In the genomic region with DNA sequence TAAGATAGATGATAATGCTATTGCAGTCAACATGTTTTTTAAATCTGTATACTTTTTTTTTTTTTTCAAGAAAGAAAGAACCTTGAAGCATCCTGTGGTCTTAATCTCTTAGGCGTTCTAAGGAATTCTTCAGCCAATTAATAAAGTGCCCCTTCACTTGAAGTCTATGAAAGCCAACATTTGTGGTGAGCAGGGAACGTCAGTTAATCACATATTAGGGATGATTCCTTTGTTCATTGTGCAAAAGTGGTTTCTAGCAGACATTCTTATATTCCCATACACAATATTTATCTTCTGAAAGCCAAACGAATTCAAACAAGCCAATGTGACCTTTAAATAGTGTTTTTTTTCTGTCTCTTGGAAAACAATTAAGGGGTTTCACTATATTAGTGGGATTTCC, we compare ENCODE assay signal across 16 cellular contexts. TPM values are rescaled to one million over a fixed set of nuclear protein-coding genes. Genes with fewer than 3 reads are reported as not detected.
DNase-seq lines count a peak whose midpoint lies in the region; ATAC-seq, FAIRE-seq and TF ChIP-seq lines count a peak whose summit lies in the region.
"Had no signal": no experiment of that assay in that cellular context is flagged by ENCODE, and none has a peak within 500 bp of the region (broad histone marks: within the 10 kb centered on the region; RNA-seq: fewer than 3 reads in every experiment).

No MANE protein-coding gene starts in this region.

- H4K20me1 ChIP-seq in GM12878 (ENCODE audit: control insufficient read depth, insufficient read depth) (no peaks in the 10 kb centered on the region), H9 (ENCODE audit: control insufficient read depth, insufficient read depth, insufficient read length) (no peaks in the 10 kb centered on the region)

- H3K79me2 ChIP-seq in GM12878 (ENCODE audit: control insufficient read depth, insufficient read depth, low read length), result no peaks in the 10 kb centered on the region
- H3K79me2 ChIP-seq in H9 (ENCODE audit: insufficient read depth, low read length), result no peaks in the 10 kb centered on the region

- no peak for TF ChIP-seq RAD21 in GM12878 (IDR thresholded peaks at IDR 0.05; ENCODE audit: insufficient read depth, low read depth, low read length)

- DNase-seq in NCI-H2227 treated with DMSO at 0.1 percent for 48 hours (lab: John Stamatoyannopoulos, UW), result peak; percentile 18
- no peak for DNase-seq in GM12878 (ENCODE audit: low read depth, low spot score)
- no peak for DNase-seq in substantia nigra (lab: John Stamatoyannopoulos, UW)
- no peak for DNase-seq in heart right ventricle
- no peak for DNase-seq in osteocyte (ENCODE audit: extremely low spot score, unreplicated experiment)
- DNase-seq in H9, result no peak
- DNase-seq: AML-193, GOT3, HFFc6, KG1, NCI-H1092, NCI-H2107, NCI-H69 had no signal

- no peak overlapping the region for H2BK120ac ChIP-seq in H9 (ENCODE audit: low read depth, low read length, poor library complexity, severe bottlenecking)

- RAD21 ChIA-PET in GM12878 (lab: Charles Lee; ENCODE audit: unreplicated experiment), result interaction anchor here (0.7 kb wide), 1 partner anchor 82 kb away, joined by 3 read pairs; no protein-coding TSS in a partner anchor

- H3K27ac ChIP-seq in GM12878 (ENCODE audit: control insufficient read depth, insufficient read depth), result no peak overlapping the region
- H3K27ac ChIP-seq in substantia nigra (ENCODE audit: low read depth, low read length, poor library complexity, severe bottlenecking), result peak overlapping the region; percentile 99
- no peak overlapping the region for H3K27ac ChIP-seq in heart right ventricle
- H3K27ac ChIP-seq in H9 (ENCODE audit: insufficient read length, low read depth, low read length), result no peak overlapping the region

- H3K9me3 Mint-ChIP-seq in nephron (no peaks in the 10 kb centered on the region), osteocyte (ENCODE audit: unreplicated experiment) (no peaks in the 10 kb centered on the region), H9 (no peaks in the 10 kb centered on the region)
- H3K9me3 Mint-ChIP-seq: HFFc6 had no signal

- no peak for TF ChIP-seq EP300 in GM12878 (IDR thresholded peaks at IDR 0.05; ENCODE audit: borderline replicate concordance in 1 of 2, control insufficient read depth in 1 of 2, low read depth in 2 of 2, low read length in 2 of 2)

- no peak overlapping the region for H3K14ac ChIP-seq in H9 (ENCODE audit: insufficient read depth, low read length)

- H4K91ac ChIP-seq in H9 (ENCODE audit: insufficient read length, low read depth, low read length), result no peak overlapping the region

- FAIRE-seq in GM12878 (lab: Jason Lieb, UNC), result no peak
- FAIRE-seq: GM12892 had no signal

- H3K4me3 ChIP-seq in GM12878, result no peak overlapping the region
- no peak overlapping the region for H3K4me3 ChIP-seq in heart right ventricle

- intact Hi-C loops in GM12878 (cut with micrococcal nuclease; ENCODE audit: unreplicated experiment) (no loop called here), heart right ventricle (cut with DNase I) (no loop called here)

- SMC1A ChIA-PET in GM12878 (lab: Charles Lee; ENCODE audit: uncharacterized antibody, unreplicated experiment), result interaction anchor here (0.8 to 2.1 kb wide), 3 partner anchors 10 to 16 kb away, joined by 3 to 4 read pairs (median 4); no protein-coding TSS in a partner anchor

- ATAC-seq in GM12878 (no peak), heart right ventricle (no peak)
- ATAC-seq: Right ventricle myocardium inferior had no signal

- no peaks in the 10 kb centered on the region for H3K27me3 Mint-ChIP-seq in nephron (ENCODE audit: low read depth)
- H3K27me3 Mint-ChIP-seq in osteocyte (ENCODE audit: unreplicated experiment), result no peaks in the 10 kb centered on the region
- H3K27me3 Mint-ChIP-seq in H9 (ENCODE audit: low read depth), result no peaks in the 10 kb centered on the region

- H3K27ac Mint-ChIP-seq in nephron, result peak overlapping the region in 2 of 3 experiments; percentile 62 to 86
- H3K27ac Mint-ChIP-seq in osteocyte (ENCODE audit: unreplicated experiment), result no peak overlapping the region
- H3K27ac Mint-ChIP-seq in H9, result no peak overlapping the region
- H3K27ac Mint-ChIP-seq: HFFc6 had no signal

- POLR2A ChIA-PET in GM12878 (lab: Charles Lee), result interaction anchor here (0.7 kb wide), 1 partner anchor 142 kb away, joined by 4 read pairs; no protein-coding TSS in a partner anchor

- H3K4me1 Mint-ChIP-seq in nephron, result peaks cover 32% of the 10 kb centered on the region
- no peaks in the 10 kb centered on the region for H3K4me1 Mint-ChIP-seq in osteocyte (ENCODE audit: unreplicated experiment)
- H3K4me1 Mint-ChIP-seq in H9, result peaks cover 20 to 27% of the 10 kb centered on the region in 2 experiments

- H3K4me3 Mint-ChIP-seq in nephron (no peak overlapping the region), osteocyte (ENCODE audit: unreplicated experiment) (no peak overlapping the region), H9 (no peak overlapping the region)
- H3K4me3 Mint-ChIP-seq: HFFc6 had no signal

- no peak overlapping the region for H3K18ac ChIP-seq in H9 (ENCODE audit: insufficient read length, low read depth, low read length)

- BruUV-seq in GM12878 (replicated peaks; lab: Mats Ljungman, UMichigan), result no TSS peak

- no peak overlapping the region for H2BK5ac ChIP-seq in H9 (ENCODE audit: insufficient read length, low read length)

- H3K4ac ChIP-seq in H9 (ENCODE audit: low read depth, low read length), result no peak overlapping the region

- H4K8ac ChIP-seq in H9 (replicated peaks; ENCODE audit: insufficient read length, low read depth, low read length), result no peak overlapping the region

- in situ Hi-C loops in GM12878 (cut with MboI), result no loop called here

- H3K36me3 Mint-ChIP-seq in nephron (ENCODE audit: low read depth) (no peaks in the 10 kb centered on the region), osteocyte (ENCODE audit: unreplicated experiment) (no peaks in the 10 kb centered on the region), H9 (ENCODE audit: insufficient read depth in 1 of 3, low read depth in 3 of 3) (no peaks in the 10 kb centered on the region)

- H3K9ac ChIP-seq in GM12878 (ENCODE audit: control insufficient read depth, insufficient read depth, low read length) (no peak overlapping the region), H9 (ENCODE audit: extremely low read depth, insufficient read length, low read length) (no peak overlapping the region)

- no peaks in the 10 kb centered on the region for H3K23me2 ChIP-seq in H9 (ENCODE audit: insufficient read length, low read depth, low read length, poor library complexity, severe bottlenecking)

- no peak overlapping the region for H2BK15ac ChIP-seq in H9 (ENCODE audit: low read depth, low read length)

- WGBS in GM12878 (ENCODE audit: insufficient coverage, insufficient replicate concordance, low lambda C conversion rate, missing lambda C conversion rate), result 86% methylated on average over 3 of the region's 3 CpGs
- 63 to 64% methylated on average over 3 of the region's 3 CpGs for WGBS in heart right ventricle, 2 donors
- WGBS in H9 (ENCODE audit: extremely low coverage, insufficient read length, low lambda C conversion rate), result no CpG with 5 or more reads among the region's 3 CpGs

- no peak overlapping the region for H3K56ac ChIP-seq in H9 (ENCODE audit: insufficient read length, low read depth, low read length)

- CTCF ChIA-PET in GM12878 (lab: Yijun Ruan, JAX), result interaction anchor here (0.6 to 1.1 kb wide), 2 partner anchors 114 to 393 kb away, joined by 4 to 5 read pairs; no protein-coding TSS in a partner anchor

- H3K27me3 ChIP-seq in GM12878 (replicated peaks in 1 of 2; ENCODE audit: control insufficient read depth in 2 of 2, insufficient read depth in 2 of 2, low read length in 1 of 2), result no peaks in the 10 kb centered on the region
- H3K27me3 ChIP-seq in heart right ventricle, result no peaks in the 10 kb centered on the region
- no peaks in the 10 kb centered on the region for H3K27me3 ChIP-seq in H9 (ENCODE audit: insufficient read depth, low read length)

- H2AFZ ChIP-seq in GM12878 (ENCODE audit: control insufficient read depth, low read depth, low read length) (no peak overlapping the region), H9 (ENCODE audit: low read length) (no peak overlapping the region)

- TF ChIP-seq CTCF in GM12878 (IDR thresholded peaks at IDR 0.05 in 2 of 3, conservative IDR thresholded peaks at IDR 0.05 in 1 of 3; ENCODE audit: control insufficient read depth in 2 of 3, extremely low read depth in 1 of 3, insufficient read depth in 1 of 3, low read depth in 3 of 3, low read length in 3 of 3) (no peak), nephron (IDR thresholded peaks at IDR 0.05; ENCODE audit: unreplicated experiment in 3 of 3) (no peak), heart right ventricle (IDR thresholded peaks at IDR 0.05) (no peak), osteocyte (IDR thresholded peaks at IDR 0.05) (no peak), H9 (conservative IDR thresholded peaks at IDR 0.05) (no peak)

- no peak overlapping the region for H2AK5ac ChIP-seq in H9 (ENCODE audit: insufficient read length, low read length)

- no peak overlapping the region for H3K4me2 ChIP-seq in GM12878 (ENCODE audit: control insufficient read depth, insufficient read depth)
- H3K4me2 ChIP-seq in H9 (ENCODE audit: insufficient read depth, insufficient read length, low read length), result no peak overlapping the region

- no peaks in the 10 kb centered on the region for H3K4me1 ChIP-seq in GM12878 (ENCODE audit: control insufficient read depth, insufficient read depth, low read length)
- peaks cover 0 to 35% (median 5%) of the 10 kb centered on the region in 9 donors for H3K4me1 ChIP-seq in heart right ventricle
- peaks cover 4% of the 10 kb centered on the region; the same call in 1 of the 2 replicates for H3K4me1 ChIP-seq in H9 (ENCODE audit: insufficient read depth, low read length)

- TF ChIP-seq POLR2A in GM12878 (IDR thresholded peaks at IDR 0.05; ENCODE audit: low read depth, low read length), result no peak

- no peaks in the 10 kb centered on the region for H3K36me3 ChIP-seq in GM12878 (ENCODE audit: control insufficient read depth in 2 of 2, insufficient read depth in 2 of 2, low read length in 1 of 2)
- H3K36me3 ChIP-seq in heart right ventricle, result no peaks in the 10 kb centered on the region

- H3K79me1 ChIP-seq in H9 (ENCODE audit: insufficient read depth, low read depth, low read length, poor library complexity, severe bottlenecking), result no peaks in the 10 kb centered on the region

- H3K23ac ChIP-seq in H9 (ENCODE audit: insufficient read length, low read depth, low read length), result no peak overlapping the region

- H2BK20ac ChIP-seq in H9 (ENCODE audit: low read depth, low read length, poor library complexity, severe bottlenecking), result no peak overlapping the region

- no peak overlapping the region for H3T11ph ChIP-seq in H9 (ENCODE audit: low read length)

- no peak overlapping the region for H4K5ac ChIP-seq in H9 (ENCODE audit: insufficient read length, low read depth, low read length)

- H3K9me3 ChIP-seq in GM12878 (replicated peaks; ENCODE audit: control insufficient read depth, insufficient read depth, low read length) (no peaks in the 10 kb centered on the region), heart right ventricle (no peaks in the 10 kb centered on the region), H9 (ENCODE audit: control insufficient read depth, low read depth, low read length) (no peaks in the 10 kb centered on the region)

- no peak overlapping the region for H2BK12ac ChIP-seq in H9 (ENCODE audit: insufficient read length, low read depth, low read length)

RNA-seq across cellular contexts. Expression of a gene that starts 40.2 kb away (rescaled TPM):
- 44.0 and 45.8 TPM in 2 replicates for total RNA-seq in GM12878 (2013; cell fraction: nucleolus; rRNA removed)
- 31.0 and 33.8 TPM in 2 replicates for total RNA-seq in GM12878 (2014; rRNA removed)
- 36.9 and 40.0 TPM in 2 replicates for total RNA-seq in GM12878 (2014; rRNA removed; fragmentation: Illumina TruSeq; extraction: Trizol)
- 64.9 and 69.7 TPM in 2 replicates for total RNA-seq in GM12878 (2021)
- polyA plus RNA-seq in GM12878 (2011; ENCODE audit: low read depth), result 18.7 TPM
- 106 and 171 TPM in 2 replicates for polyA plus RNA-seq in GM12878 (2011; rRNA removed)
- polyA plus RNA-seq in GM12878 (2011; cell fraction: cytosol; rRNA removed), result 15.7 and 21.1 TPM in 2 replicates
- 20.3 and 21.7 TPM in 2 replicates for polyA plus RNA-seq in GM12878 (2011; cell fraction: nucleus; rRNA removed)
- 48.7 and 57.1 TPM in 2 replicates for polyA plus RNA-seq in GM12878 (2012)
- polyA plus RNA-seq in GM12878 (2014; fragmentation: Illumina TruSeq; extraction: Trizol), result 53.2 and 65.7 TPM in 2 replicates
- 100 to 1,000 TPM; 314 to 363 TPM for polyA plus RNA-seq in GM12878 (2014; fragmentation: Nextera tagmentation; extraction: Ambion mirVana)
- 28.5 and 29.5 TPM in 2 replicates for polyA plus RNA-seq in GM12878 (2014; rRNA removed)
- polyA plus RNA-seq in GM12878 (2016; fragmentation: Nextera tagmentation; extraction: Ambion mirVana), result 100 to 1,000 TPM; 180 to 190 TPM
- polyA minus RNA-seq in GM12878 (2011; rRNA and poly(A)+ RNA removed), result 11.8 and 16.7 TPM in 2 replicates
- polyA minus RNA-seq in GM12878 (2011; cell fraction: cytosol; rRNA and poly(A)+ RNA removed), result 4.0 and 7.4 TPM in 2 replicates
- polyA minus RNA-seq in GM12878 (2011; cell fraction: nucleus; rRNA and poly(A)+ RNA removed), result 15.8 and 21.0 TPM in 2 replicates
- 10 to 100 TPM; 35.5 to 53.5 (median 44.5) TPM for total RNA-seq in heart right ventricle
- polyA plus RNA-seq in heart right ventricle, result 10 to 100 TPM; 17.6 to 34.5 TPM
- 70.9 and 72.1 TPM in 2 replicates for total RNA-seq in osteocyte
- 139 and 144 TPM in 2 replicates for total RNA-seq in H9 (2021)

RNA-seq across cellular contexts. Expression of a gene that starts 40.4 kb away (rescaled TPM):
- 45.0 and 45.6 TPM in 2 replicates for total RNA-seq in GM12878 (2013; cell fraction: nucleolus; rRNA removed)
- total RNA-seq in GM12878 (2014; rRNA removed) (12.1 and 18.1 TPM in 2 replicates), GM12878 (2014; rRNA removed; fragmentation: Illumina TruSeq; extraction: Trizol) (26.2 and 27.5 TPM in 2 replicates), GM12878 (2021) (14.8 and 15.1 TPM in 2 replicates), heart right ventricle (10 to 100 TPM in 2 of 10 donors, 1 to 10 TPM in 8; 4.0 to 10.7 (median 6.8) TPM), osteocyte (4.2 and 5.1 TPM in 2 replicates), H9 (2021) (10.8 and 11.4 TPM in 2 replicates)
- polyA plus RNA-seq in GM12878 (2011; ENCODE audit: low read depth), result 10.9 TPM
- polyA plus RNA-seq in GM12878 (2011; rRNA removed) (17.9 and 31.5 TPM in 2 replicates), GM12878 (2014; fragmentation: Illumina TruSeq; extraction: Trizol) (25.4 and 33.7 TPM in 2 replicates), GM12878 (2014; fragmentation: Nextera tagmentation; extraction: Ambion mirVana) (10 to 100 TPM; 49.2 to 53.6 TPM), GM12878 (2014; rRNA removed) (10.9 and 14.3 TPM in 2 replicates), GM12878 (2016; fragmentation: Nextera tagmentation; extraction: Ambion mirVana) (10 to 100 TPM; 28.6 to 29.1 TPM), heart right ventricle (10 to 100 TPM in 1 of 2 donors, 1 to 10 TPM in 1; 3.6 to 14.4 TPM)
- polyA plus RNA-seq in GM12878 (2011; cell fraction: cytosol; rRNA removed), result 4.2 and 4.8 TPM in 2 replicates
- 4.7 and 6.1 TPM in 2 replicates for polyA plus RNA-seq in GM12878 (2011; cell fraction: nucleus; rRNA removed)
- 13.5 and 15.4 TPM in 2 replicates for polyA plus RNA-seq in GM12878 (2012)
- 5.3 and 7.0 TPM in 2 replicates for polyA minus RNA-seq in GM12878 (2011; rRNA and poly(A)+ RNA removed)
- polyA minus RNA-seq in GM12878 (2011; cell fraction: cytosol; rRNA and poly(A)+ RNA removed), result 2.7 and 2.8 TPM in 2 replicates
- 12.7 and 22.9 TPM in 2 replicates for polyA minus RNA-seq in GM12878 (2011; cell fraction: nucleus; rRNA and poly(A)+ RNA removed)

Comparison
In these comparisons a context has a peak if more than half of its experiments do, and no peak if none do; other contexts are left out.
1. H3K27ac Mint-ChIP-seq: peak in nephron (2 of 3); none in osteocyte (single experiment) and H9 (0 of 3).